8 cellular contexts compared by ENCODE assay signal in the genomic region with DNA sequence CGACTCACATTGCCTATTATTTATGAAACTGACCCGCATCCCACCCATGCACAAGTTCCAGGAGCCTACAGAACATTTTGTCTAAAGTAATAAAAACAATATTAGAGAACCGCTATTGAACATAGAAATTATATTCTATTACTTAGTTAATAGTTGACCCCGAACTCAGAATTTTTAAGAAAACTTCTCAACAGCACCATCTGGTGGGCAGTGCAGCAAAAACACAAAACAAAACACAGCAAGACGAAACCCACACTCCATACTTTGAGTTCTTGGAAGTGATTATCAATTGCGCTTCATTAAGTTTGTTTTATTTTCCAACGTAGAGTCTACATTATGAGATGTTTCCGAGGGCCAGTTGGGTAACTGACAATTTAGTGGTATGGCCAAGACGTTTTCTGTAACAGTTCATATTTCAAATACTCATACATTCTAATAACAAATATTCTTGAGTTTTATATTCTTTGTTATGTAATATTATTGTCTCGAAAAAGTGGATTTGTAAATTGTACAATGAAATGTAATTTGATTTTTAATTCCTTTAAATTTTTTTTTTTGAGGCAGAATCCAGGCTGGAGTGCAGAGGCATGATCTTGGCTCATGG. TPM values are rescaled to one million over a fixed set of nuclear protein-coding genes. Genes with fewer than 3 reads are reported as not detected.
A peak's percentile ranks its signal among the peaks of the same experiment; 100 is the strongest.
DNase-seq lines count a peak whose midpoint lies in the region; ATAC-seq, FAIRE-seq and TF ChIP-seq lines count a peak whose summit lies in the region.

No MANE protein-coding gene starts in this region.

- H3K4me3 ChIP-seq in GM12875 (ENCODE audit: low read depth, low read length) (no peak overlapping the region), ascending aorta (no peak overlapping the region), keratinocyte (ENCODE audit: control insufficient read depth in 2 of 3, extremely low read depth in 1 of 3, insufficient read depth in 2 of 3, low read depth in 1 of 3, low read length in 3 of 3) (no peak overlapping the region)

- TF ChIP-seq CTCF in GM12875 (IDR thresholded peaks at IDR 0.05; ENCODE audit: borderline replicate concordance, insufficient read depth, low read depth, low read length) (peak; percentile 48; the same call in 1 of the 2 replicates), ascending aorta (IDR thresholded peaks at IDR 0.05) (peak; percentile 38 to 63 (median 63)), keratinocyte (optimal IDR thresholded peaks at IDR 0.05 in 1 of 3, IDR thresholded peaks at IDR 0.05 in 1 of 3, conservative IDR thresholded peaks at IDR 0.05 in 1 of 3; ENCODE audit: extremely low read depth in 1 of 3, insufficient read depth in 2 of 3, low read length in 3 of 3) (peak; percentile 50 to 60 (median 53))

- H3K9ac ChIP-seq in keratinocyte (ENCODE audit: control insufficient read depth, extremely low read depth, insufficient read depth, low read length) = no peak overlapping the region

- H3K36me3 ChIP-seq in ascending aorta (no peaks in the 10 kb centered on the region), keratinocyte (ENCODE audit: control insufficient read depth in 2 of 2, extremely low read depth in 1 of 2, insufficient read depth in 2 of 2, low read length in 2 of 2) (no peaks in the 10 kb centered on the region)

- H3K4me1 ChIP-seq in ascending aorta (no peaks in the 10 kb centered on the region), keratinocyte (ENCODE audit: control insufficient read depth, extremely low read depth, insufficient read depth, low read length) (no peaks in the 10 kb centered on the region)

- no peaks in the 10 kb centered on the region for H3K9me1 ChIP-seq in keratinocyte (ENCODE audit: control insufficient read depth, extremely low read depth, insufficient read depth, low read length)

- H3K9me3 ChIP-seq in ascending aorta (no peaks in the 10 kb centered on the region), keratinocyte (ENCODE audit: control insufficient read depth, low read depth, low read length) (no peaks in the 10 kb centered on the region)

- H3K27ac ChIP-seq in ascending aorta (no peak overlapping the region), keratinocyte (ENCODE audit: control insufficient read depth, insufficient read depth, low read length) (no peak overlapping the region)

- no peaks in the 10 kb centered on the region for H3K79me2 ChIP-seq in keratinocyte (ENCODE audit: control insufficient read depth, insufficient read depth, low read length)

- no peak overlapping the region for H2AFZ ChIP-seq in keratinocyte (ENCODE audit: control insufficient read depth, low read length)

- H4K20me1 ChIP-seq in keratinocyte (ENCODE audit: control insufficient read depth, extremely low read depth, insufficient read depth, low read length) = no peaks in the 10 kb centered on the region

- intact Hi-C loops in ascending aorta (cut with DNase I) = loop anchor here (5.0 kb wide), 2 partner anchors 105 to 300 kb away; no protein-coding TSS in a partner anchor

- H3K27me3 ChIP-seq in ascending aorta = no peaks in the 10 kb centered on the region
- peaks cover 10% of the 10 kb centered on the region for H3K27me3 ChIP-seq in keratinocyte (ENCODE audit: control insufficient read depth, extremely low read depth, insufficient read depth, low read length)

- peak; percentile 32 for FAIRE-seq in keratinocyte (lab: Jason Lieb, UNC)

- no peak for ATAC-seq in GM18502 (IDR thresholded peaks at IDR 0.05; ENCODE audit: poor library complexity, unreplicated experiment)

- dilution Hi-C loops in keratinocyte (cut with MboI; ENCODE audit: extremely low pct_ligation_motif_present, low sequenced_read_pairs) = no loop called here

- peak overlapping the region; percentile 24 for H3K4me2 ChIP-seq in keratinocyte (ENCODE audit: control insufficient read depth, extremely low read depth, insufficient read depth, low read depth, low read length)

- DNase-seq in Ammon's horn (ENCODE audit: low spot score) (peak; percentile 54), NCI-H446 treated with DMSO at 0.1 percent for 48 hours (lab: John Stamatoyannopoulos, UW) (peak; percentile 12), ascending aorta (ENCODE audit: low spot score in 2 of 2) (no peak), keratinocyte (ENCODE audit: low read depth, low spot score) (no peak), superior temporal gyrus (ENCODE audit: extremely low spot score) (peak; percentile 79)
- DNase-seq in stimulated activated naive CD4-positive, alpha-beta T cell treated with Interleukin-2 at 50 U/mL for 16 hours (lab: John Stamatoyannopoulos, UW) = no peak

RNA-seq across cellular contexts. Expression of a gene that starts 24.0 kb away (rescaled TPM):
- total RNA-seq in ascending aorta = 16.5 TPM
- polyA plus RNA-seq in keratinocyte = 0.01 TPM in 1 of 3 replicates, not detected in the others
- polyA plus RNA-seq in keratinocyte (2011; ENCODE audit: low read depth) = not detected
- not detected in 2 replicates for polyA plus RNA-seq in keratinocyte (2011; cell fraction: cytosol; rRNA removed)
- 0.03 TPM in 1 of 2 replicates, not detected in the other for polyA plus RNA-seq in keratinocyte (2011; cell fraction: nucleus; rRNA removed)
- polyA plus RNA-seq in keratinocyte (2012; ENCODE audit: low replicate concordance) = not detected in 2 replicates
- not detected in 3 replicates for polyA minus RNA-seq in keratinocyte
- polyA minus RNA-seq in keratinocyte (2011; cell fraction: cytosol; rRNA and poly(A)+ RNA removed) = not detected
- polyA minus RNA-seq in keratinocyte (2011; cell fraction: nucleus; rRNA and poly(A)+ RNA removed) = not detected in 2 replicates

Comparison
In these comparisons a context has a peak if more than half of its experiments do, and no peak if none do; other contexts are left out.
1. DNase-seq: peak in Ammon's horn (single experiment), NCI-H446 treated with DMSO at 0.1 percent for 48 hours (single experiment) and superior temporal gyrus (single experiment); none in ascending aorta (0 of 2), keratinocyte (single experiment) and stimulated activated naive CD4-positive, alpha-beta T cell treated with Interleukin-2 at 50 U/mL for 16 hours (single experiment).
2. Peak in every context shown above with its lines, with median percentiles within 50 percentile points of each other: CTCF ChIP-seq.